ENCODE assay signal across 16 cellular contexts in the genomic region with DNA sequence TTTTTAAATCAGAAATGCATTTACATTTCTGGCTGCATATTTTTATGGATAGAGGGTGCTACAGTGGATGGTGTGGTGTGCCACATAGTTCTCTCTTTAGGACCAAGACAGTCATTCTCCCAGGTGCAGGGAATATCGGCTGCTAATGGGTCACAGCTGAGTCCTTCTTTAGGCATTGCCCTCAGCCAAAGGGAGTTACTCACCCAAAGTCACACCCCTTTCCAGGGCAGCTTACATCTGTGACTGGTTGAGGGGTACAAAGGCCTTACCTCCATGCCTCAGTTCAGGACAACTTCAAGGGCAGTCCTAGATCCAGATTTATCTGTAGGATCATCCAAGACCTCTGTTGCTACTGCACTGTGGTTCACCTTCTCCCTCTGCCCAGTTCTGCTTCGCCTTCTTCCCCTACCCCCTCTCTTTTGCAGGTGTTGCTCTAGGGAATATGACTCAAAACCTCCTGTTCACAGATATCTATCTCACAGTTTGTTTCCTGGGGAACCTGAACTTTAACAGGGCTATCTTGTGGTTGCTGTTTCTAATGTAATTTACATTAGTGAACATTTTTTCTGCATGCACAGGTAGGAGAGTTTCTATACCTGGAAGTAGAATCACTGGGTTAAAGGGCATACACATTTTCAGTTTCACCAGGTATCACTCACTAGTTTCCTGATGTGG.
"Had no signal": no experiment of that assay in that cellular context is flagged by ENCODE, and none has a peak within 500 bp of the region (broad histone marks: within the 10 kb centered on the region; RNA-seq: fewer than 3 reads in every experiment).

No MANE protein-coding gene starts in this region.

- H3K4me3 ChIP-seq: lower lobe of right lung, pancreas had no signal

- ATAC-seq: activated T-cell treated with anti-CD3 and anti-CD28 coated beads, Interleukin-2, amount 50 U/mL, for 72 hours; esophagus mucosa; left colon; lower lobe of right lung; natural killer cell; pancreas had no signal

- H3K27ac ChIP-seq: brain microvascular endothelial cell, lower lobe of right lung, neutrophil, pancreas had no signal

- H3K27me3 ChIP-seq: brain microvascular endothelial cell, neutrophil, pancreas had no signal

- H3K36me3 ChIP-seq: brain microvascular endothelial cell, lower lobe of right lung, neutrophil, pancreas had no signal

- H3K9me3 ChIP-seq: lower lobe of right lung, neutrophil, pancreas had no signal

- DNase-seq: activated CD4-positive, alpha-beta T cell treated with anti-CD3 and anti-CD28 coated beads, Interleukin-2, amount 50 U/mL, for 4 hours; activated effector memory CD4-positive, alpha-beta T cell treated with anti-CD3 and anti-CD28 coated beads, Interleukin-2, amount 50 U/mL, for 16 hours; activated naive CD4-positive, alpha-beta T cell treated with anti-CD3 and anti-CD28 coated beads, Interleukin-2, amount 50 U/mL, for 16 hours; activated T-cell treated with anti-CD3 and anti-CD28 coated beads, Interleukin-2, amount 50 U/mL, for 72 hours; aorta; brain microvascular endothelial cell; cerebellar nuclear complex; cortex of kidney; left colon; lower lobe of right lung; natural killer cell; pancreas; retina; stimulated activated naive CD4-positive, alpha-beta T cell had no signal

- H3K4me1 ChIP-seq: lower lobe of right lung, pancreas had no signal
